ENCODE assay signal across 8 cellular contexts in the genomic region with DNA sequence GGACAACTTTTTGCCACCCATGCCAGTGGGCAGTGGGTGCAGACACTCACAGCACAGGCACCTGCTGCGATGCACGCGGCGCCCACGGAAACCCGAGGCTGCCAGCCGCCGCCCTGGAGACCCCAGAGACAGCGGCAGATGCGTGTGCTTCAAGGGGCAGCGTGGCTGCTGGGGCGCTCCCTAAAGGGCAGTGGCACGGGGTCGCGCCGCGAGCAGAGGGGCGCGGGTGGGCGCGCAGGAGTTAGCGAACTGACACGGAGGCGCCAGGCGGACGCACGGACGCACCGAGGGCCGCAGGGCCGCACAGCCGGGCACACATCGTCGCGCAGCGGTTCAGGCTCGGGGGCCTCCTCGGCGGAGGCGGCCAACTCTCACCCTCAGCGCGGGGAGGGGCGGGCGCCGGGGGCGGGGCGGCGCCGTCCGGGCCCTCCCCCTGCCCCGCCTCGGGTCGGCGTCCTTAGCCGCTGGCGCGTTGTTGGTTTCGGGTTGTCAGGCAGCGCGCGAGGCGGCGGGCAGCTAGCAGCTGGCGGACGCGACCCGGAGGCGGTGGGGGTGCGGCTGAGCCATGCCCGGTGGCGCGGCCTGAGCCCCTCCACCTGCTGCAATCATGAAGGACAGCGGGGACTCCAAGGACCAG. TPM values are rescaled to one million over a fixed set of nuclear protein-coding genes. Genes with fewer than 3 reads are reported as not detected.
DNase-seq lines count a peak whose midpoint lies in the region; ATAC-seq and TF ChIP-seq lines count a peak whose summit lies in the region.

Gene KIF19 (plus strand): TSS at position 484 of the 637 bp plus-strand sequence. CDS start 124 bp downstream, at position 608.

- H3K27me3 Mint-ChIP-seq in H9 (ENCODE audit: low read depth) = peaks cover 93% of the 10 kb centered on the region
- peaks cover 38 to 67% (median 65%) of the 10 kb centered on the region in 3 donors for H3K27me3 Mint-ChIP-seq in naive B cell

- H3K79me2 ChIP-seq in H9 (ENCODE audit: insufficient read depth, low read length) = no peaks in the 10 kb centered on the region

- H2AFZ ChIP-seq in H9 (ENCODE audit: low read length) = no peak within 1 kb of the TSS

- H3K18ac ChIP-seq in H9 (ENCODE audit: insufficient read length, low read depth, low read length) = no peak within 1 kb of the TSS

- no peak within 1 kb of the TSS for H2BK12ac ChIP-seq in H9 (ENCODE audit: insufficient read length, low read depth, low read length)

- WGBS in H9 (ENCODE audit: extremely low coverage, insufficient read length, low lambda C conversion rate) = no CpG with 5 or more reads among the region's 73 CpGs

- no peaks in the 10 kb centered on the region for H3K36me3 ChIP-seq in BLaER1 treated with 17β-estradiol and CSF1 and Interleukin-3, amounts not matched to agents 10 nM and 100 nM
- no peaks in the 10 kb centered on the region for H3K36me3 ChIP-seq in effector memory CD4-positive, alpha-beta T cell (ENCODE audit: control insufficient read depth, insufficient read depth, low read length)

- no peak within 1 kb of the TSS for H3T11ph ChIP-seq in H9 (ENCODE audit: low read length)

- no peak within 1 kb of the TSS for H3K56ac ChIP-seq in H9 (ENCODE audit: insufficient read length, low read depth, low read length)

- H3K36me3 Mint-ChIP-seq in H9 (ENCODE audit: insufficient read depth in 1 of 3, low read depth in 3 of 3) = no peaks in the 10 kb centered on the region; a peak in 1 of 7 replicates
- H3K36me3 Mint-ChIP-seq in naive B cell = no peaks in the 10 kb centered on the region

- peak within 1 kb of the TSS in 7 of 11 experiments; percentile 16 to 66 (median 50); a peak in 12 of 22 replicates for H3K27ac ChIP-seq in BLaER1 treated with 17β-estradiol and CSF1 and Interleukin-3, amounts not matched to agents 10 nM and 100 nM
- no peak within 1 kb of the TSS for H3K27ac ChIP-seq in H9 (ENCODE audit: insufficient read length, low read depth, low read length)
- no peak within 1 kb of the TSS for H3K27ac ChIP-seq in effector memory CD4-positive, alpha-beta T cell (ENCODE audit: insufficient read depth, low read length, poor library complexity, severe bottlenecking)

- H4K8ac ChIP-seq in H9 (replicated peaks; ENCODE audit: insufficient read length, low read depth, low read length) = no peak within 1 kb of the TSS

- H3K9me3 Mint-ChIP-seq in H9 (no peaks in the 10 kb centered on the region), naive B cell (peaks cover 0 to 1% (median 0%) of the 10 kb centered on the region in 7 donors)

- H3K4me3 Mint-ChIP-seq in H9 (peak within 1 kb of the TSS; percentile 51 to 78), naive B cell (peak within 1 kb of the TSS in 6 of 8 donors; percentile 28 to 75 (median 62))

- H2BK5ac ChIP-seq in H9 (ENCODE audit: insufficient read length, low read length) = no peak within 1 kb of the TSS

- H3K9ac ChIP-seq in BLaER1 treated with 17β-estradiol and CSF1 and Interleukin-3, amounts not matched to agents 10 nM and 100 nM = peak within 1 kb of the TSS; percentile 35 to 65 (median 60); a peak in 19 of 22 replicates
- no peak within 1 kb of the TSS for H3K9ac ChIP-seq in H9 (ENCODE audit: extremely low read depth, insufficient read length, low read length)

- no peaks in the 10 kb centered on the region for H3K9me3 ChIP-seq in BLaER1 treated with 17β-estradiol and CSF1 and Interleukin-3, amounts not matched to agents 10 nM and 100 nM (replicated peaks in 1 of 11)
- H3K9me3 ChIP-seq in H9 (ENCODE audit: control insufficient read depth, low read depth, low read length) = no peaks in the 10 kb centered on the region
- H3K9me3 ChIP-seq in effector memory CD4-positive, alpha-beta T cell (ENCODE audit: control insufficient read depth, low read length) = no peaks in the 10 kb centered on the region

- peaks cover 6% of the 10 kb centered on the region for H3K23me2 ChIP-seq in H9 (ENCODE audit: insufficient read length, low read depth, low read length, poor library complexity, severe bottlenecking)

- peak within 1 kb of the TSS; percentile 17; the same call in 1 of the 2 replicates for H3K14ac ChIP-seq in H9 (ENCODE audit: insufficient read depth, low read length)

- H2BK15ac ChIP-seq in H9 (ENCODE audit: low read depth, low read length) = no peak within 1 kb of the TSS; the same call in 1 of the 2 replicates

- no peak within 1 kb of the TSS for H3K23ac ChIP-seq in H9 (ENCODE audit: insufficient read length, low read depth, low read length)

- no peak for TF ChIP-seq CTCF in H9 (conservative IDR thresholded peaks at IDR 0.05)

- H2BK120ac ChIP-seq in H9 (ENCODE audit: low read depth, low read length, poor library complexity, severe bottlenecking) = no peak within 1 kb of the TSS

- peak within 1 kb of the TSS; percentile 90 to 100 (median 99) for H3K4me2 ChIP-seq in BLaER1 treated with 17β-estradiol and CSF1 and Interleukin-3, amounts not matched to agents 10 nM and 100 nM
- H3K4me2 ChIP-seq in H9 (ENCODE audit: insufficient read depth, insufficient read length, low read length) = peak within 1 kb of the TSS; percentile 71

- peak within 1 kb of the TSS; percentile 48 to 68 (median 55) for H3K4me3 ChIP-seq in BLaER1 treated with 17β-estradiol and CSF1 and Interleukin-3, amounts not matched to agents 10 nM and 100 nM
- H3K4me3 ChIP-seq in effector memory CD4-positive, alpha-beta T cell (ENCODE audit: insufficient read depth, low read depth, low read length, poor library complexity, severe bottlenecking) = peak within 1 kb of the TSS; percentile 26

- peaks cover 7 to 42% (median 18%) of the 10 kb centered on the region in 11 experiments; a peak in 19 of 22 replicates for H3K27me3 ChIP-seq in BLaER1 treated with 17β-estradiol and CSF1 and Interleukin-3, amounts not matched to agents 10 nM and 100 nM
- no peaks in the 10 kb centered on the region; the same call in 1 of the 2 replicates for H3K27me3 ChIP-seq in H9 (ENCODE audit: insufficient read depth, low read length)
- no peaks in the 10 kb centered on the region for H3K27me3 ChIP-seq in effector memory CD4-positive, alpha-beta T cell (replicated peaks; ENCODE audit: control insufficient read depth, insufficient read depth, low read length, poor library complexity, severe bottlenecking)

- no peaks in the 10 kb centered on the region for H3K79me1 ChIP-seq in H9 (ENCODE audit: insufficient read depth, low read depth, low read length, poor library complexity, severe bottlenecking)

- no peak within 1 kb of the TSS for H4K5ac ChIP-seq in H9 (ENCODE audit: insufficient read length, low read depth, low read length)

- peak within 1 kb of the TSS in 1 of 3 experiments; percentile 66; a peak in 1 of 7 replicates for H3K27ac Mint-ChIP-seq in H9
- H3K27ac Mint-ChIP-seq in naive B cell = no peak within 1 kb of the TSS

- peak; percentile 35 to 49 for ATAC-seq in naive B cell (ENCODE audit: low read depth in 2 of 2)

- no peak within 1 kb of the TSS for H2AK5ac ChIP-seq in H9 (ENCODE audit: insufficient read length, low read length)

- no peak within 1 kb of the TSS for H2BK20ac ChIP-seq in H9 (ENCODE audit: low read depth, low read length, poor library complexity, severe bottlenecking)

- H3K4me1 ChIP-seq in BLaER1 treated with 17β-estradiol and CSF1 and Interleukin-3, amounts not matched to agents 10 nM and 100 nM = peaks cover 28 to 69% (median 58%) of the 10 kb centered on the region in 10 experiments
- H3K4me1 ChIP-seq in H9 (ENCODE audit: insufficient read depth, low read length) = no peaks in the 10 kb centered on the region
- peaks cover 29% of the 10 kb centered on the region for H3K4me1 ChIP-seq in effector memory CD4-positive, alpha-beta T cell (ENCODE audit: control insufficient read depth, insufficient read depth, low read length, poor library complexity, severe bottlenecking)

- H3K4me1 Mint-ChIP-seq in H9 (peaks cover 17 to 30% of the 10 kb centered on the region in 2 experiments), naive B cell (peaks cover 0 to 21% (median 0%) of the 10 kb centered on the region in 3 donors)

- DNase-seq in H9 = peak; percentile 83
- DNase-seq in activated CD4-positive, alpha-beta T cell treated with anti-CD3 and anti-CD28 coated beads for 4 hours = peak; percentile 45 to 48
- peak; percentile 23 to 44 (median 41) for DNase-seq in effector memory CD4-positive, alpha-beta T cell
- DNase-seq in naive B cell = no peak
- peak; percentile 8 to 51 for DNase-seq in stimulated activated CD8-positive, alpha-beta memory T cell treated with anti-CD3 and anti-CD28 coated beads, Interleukin-7, amount 100 ng/mL, for 4 hours (ENCODE audit: low read depth in 2 of 2)
- DNase-seq in A172 (ENCODE audit: low spot score) = no peak
- DNase-seq in COLO829 (ENCODE audit: low spot score) = no peak

- peaks cover 0 to 7% (median 0%) of the 10 kb centered on the region in 11 experiments; a peak in 3 of 22 replicates for H4K20me1 ChIP-seq in BLaER1 treated with 17β-estradiol and CSF1 and Interleukin-3, amounts not matched to agents 10 nM and 100 nM
- no peaks in the 10 kb centered on the region for H4K20me1 ChIP-seq in H9 (ENCODE audit: control insufficient read depth, insufficient read depth, insufficient read length)

- no peak within 1 kb of the TSS for H3K4ac ChIP-seq in H9 (ENCODE audit: low read depth, low read length)

- no peak within 1 kb of the TSS for H4K91ac ChIP-seq in H9 (ENCODE audit: insufficient read length, low read depth, low read length)

RNA-seq across cellular contexts. Expression of gene KIF19, which starts in this region (rescaled TPM):
- 0.13 and 0.18 TPM in 2 replicates for total RNA-seq in H9 (2021)
- not detected for polyA plus RNA-seq in naive B cell (ENCODE audit: low read depth in 6 of 6)
- total RNA-seq in A172 (2014; rRNA removed; shearing (Covaris generic)) = not detected in 2 replicates

Comparison
In these comparisons a context has a peak if more than half of its experiments do, and no peak if none do; other contexts are left out.
1. Peak in DNase-seq and H3K4me2 ChIP-seq in H9; RNA of the gene not detected or under 1 TPM.
2. Peak in ATAC-seq in naive B cell; RNA of the gene not detected or under 1 TPM.
3. H3K27ac ChIP-seq: peak in BLaER1 treated with 17β-estradiol and CSF1 and Interleukin-3, amounts not matched to agents 10 nM and 100 nM (7 of 11); none in H9 (single experiment) and effector memory CD4-positive, alpha-beta T cell (single experiment).
4. DNase-seq: peak in activated CD4-positive, alpha-beta T cell treated with anti-CD3 and anti-CD28 coated beads for 4 hours (2 of 2), effector memory CD4-positive, alpha-beta T cell (3 of 3) and stimulated activated CD8-positive, alpha-beta memory T cell treated with anti-CD3 and anti-CD28 coated beads, Interleukin-7, amount 100 ng/mL, for 4 hours (2 of 2); none in naive B cell (single experiment), A172 (single experiment) and COLO829 (single experiment).